ENCODE assay signal across 11 cellular contexts in the genomic region with DNA sequence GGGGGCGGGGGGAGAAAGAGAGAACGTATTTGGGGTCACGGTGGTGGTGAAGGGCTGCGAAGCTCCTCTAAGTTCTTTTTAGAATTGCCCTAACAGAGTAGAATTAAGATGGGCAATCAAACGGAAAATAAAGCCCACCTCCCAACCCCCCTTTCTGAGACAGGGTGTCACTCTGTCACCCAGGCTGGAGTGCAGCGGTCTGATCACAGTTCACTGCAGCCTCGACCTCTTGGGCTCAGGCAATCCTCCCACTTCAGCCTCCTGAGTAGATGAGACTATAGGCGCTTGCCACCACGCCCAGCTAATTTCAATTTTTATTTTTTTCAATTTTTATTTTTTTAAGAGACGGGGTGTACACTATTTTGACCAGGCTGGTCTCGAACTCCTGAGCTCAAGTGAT. TPM values are rescaled to one million over a fixed set of nuclear protein-coding genes. Genes with fewer than 3 reads are reported as not detected.
DNase-seq lines count a peak whose midpoint lies in the region; ATAC-seq and TF ChIP-seq lines count a peak whose summit lies in the region.
"Had no signal": no experiment of that assay in that cellular context is flagged by ENCODE, and none has a peak within 500 bp of the region (broad histone marks: within the 10 kb centered on the region; RNA-seq: fewer than 3 reads in every experiment).

No MANE protein-coding gene starts in this region.

- 65% methylated on average over 11 of the region's 11 CpGs for WGBS in prostate gland

- ATAC-seq in GM21723 (IDR thresholded peaks at IDR 0.05; ENCODE audit: unreplicated experiment), result no peak

- H3K27ac ChIP-seq in SJSA1 (peak overlapping the region; percentile 61), prostate gland (peak overlapping the region; percentile 93 to 95)

- no peak for TF ChIP-seq POLR2A in prostate gland (IDR thresholded peaks at IDR 0.05)

- DNase-seq in AG09309 (ENCODE audit: low read depth) (no peak), SJSA1 (ENCODE audit: low read depth in 1 of 2, low spot score in 2 of 2) (no peak), fibroblast of the aortic adventitia (ENCODE audit: low read depth) (no peak), prostate gland (ENCODE audit: low spot score) (no peak), H4 (ENCODE audit: low spot score) (no peak), NCI-H187 treated with DMSO at 0.1 percent for 48 hours (lab: John Stamatoyannopoulos, UW) (no peak)
- DNase-seq in activated CD4-positive, alpha-beta T cell treated with anti-CD3 and anti-CD28 coated beads for 1 hour, result no peak
- DNase-seq: COR-L47; effector CD4-positive, alpha-beta T cell; NCI-H2107 had no signal

- H3K9me3 ChIP-seq in SJSA1 (replicated peaks) (no peaks in the 10 kb centered on the region), prostate gland (no peaks in the 10 kb centered on the region)

- H3K36me3 ChIP-seq in SJSA1, result peaks cover 30% of the 10 kb centered on the region
- no peaks in the 10 kb centered on the region for H3K36me3 ChIP-seq in prostate gland

- no peak for TF ChIP-seq CTCF in AG09309 (IDR thresholded peaks at IDR 0.05; ENCODE audit: control insufficient read depth, insufficient read depth, low read depth, low read length, missing control alignments)
- TF ChIP-seq CTCF in fibroblast of the aortic adventitia (IDR thresholded peaks at IDR 0.05; ENCODE audit: insufficient read depth, low read length), result no peak
- TF ChIP-seq CTCF in prostate gland (IDR thresholded peaks at IDR 0.05), result no peak

- H3K4me1 ChIP-seq in SJSA1 (replicated peaks) (peaks cover 42% of the 10 kb centered on the region), prostate gland (replicated peaks) (no peaks in the 10 kb centered on the region)

- intact Hi-C loops in prostate gland (cut with DNase I), result loop anchor here (2.0 to 10.0 kb wide), 3 partner anchors 34 to 251 kb away; a partner anchor contains a TSS

- no peaks in the 10 kb centered on the region for H3K27me3 ChIP-seq in SJSA1 (replicated peaks)
- H3K27me3 ChIP-seq in prostate gland (replicated peaks; ENCODE audit: insufficient read depth), result no peaks in the 10 kb centered on the region

- H3K4me3 ChIP-seq in AG09309 (ENCODE audit: control insufficient read depth, low read depth, low read length) (peak overlapping the region; percentile 91), SJSA1 (peak overlapping the region; percentile 78; the same call in 1 of the 2 replicates), fibroblast of the aortic adventitia (ENCODE audit: low read depth, low read length) (peak overlapping the region; percentile 57), prostate gland (peak overlapping the region; percentile 93 to 96)

RNA-seq across cellular contexts. Expression of a gene that starts 0.7 kb away (rescaled TPM):
- 319 and 331 TPM in 2 replicates for total RNA-seq in SJSA1 (2014; rRNA removed; shearing (Covaris generic))
- total RNA-seq in fibroblast of the aortic adventitia (ENCODE audit: low replicate concordance) (639 and 721 TPM in 2 replicates), prostate gland (100 to 1,000 TPM; 214 to 220 TPM)
- total RNA-seq in H4 (2014; rRNA removed; shearing (Covaris generic)), result 53.8 and 69.6 TPM in 2 replicates

RNA-seq across cellular contexts. Expression of a gene that starts 34.9 kb away (rescaled TPM):
- total RNA-seq in SJSA1 (2014; rRNA removed; shearing (Covaris generic)), result 11.8 and 14.8 TPM in 2 replicates
- total RNA-seq in fibroblast of the aortic adventitia (ENCODE audit: low replicate concordance) (40.0 and 60.6 TPM in 2 replicates), prostate gland (10 to 100 TPM; 78.0 to 80.3 TPM)
- 20.7 and 21.5 TPM in 2 replicates for total RNA-seq in H4 (2014; rRNA removed; shearing (Covaris generic))

RNA-seq across cellular contexts. Expression of a gene that starts 35.5 kb away (rescaled TPM):
- total RNA-seq in SJSA1 (2014; rRNA removed; shearing (Covaris generic)), result 41.1 and 65.8 TPM in 2 replicates
- total RNA-seq in fibroblast of the aortic adventitia (ENCODE audit: low replicate concordance) (103 and 137 TPM in 2 replicates), prostate gland (100 to 1,000 TPM; 188 to 230 TPM)
- total RNA-seq in H4 (2014; rRNA removed; shearing (Covaris generic)), result 72.6 and 77.5 TPM in 2 replicates
